21 cellular contexts compared by ENCODE assay signal in genomic region chr10:59037018-59037389, GRCh38.
DNase-seq lines count a peak whose midpoint lies in the region; ATAC-seq, FAIRE-seq and TF ChIP-seq lines count a peak whose summit lies in the region.
"Had no signal": no experiment of that assay in that cellular context is flagged by ENCODE, and none has a peak within 500 bp of the region (broad histone marks: within the 10 kb centered on the region; RNA-seq: fewer than 3 reads in every experiment).

No MANE protein-coding gene starts in this region.

- no peaks in the 10 kb centered on the region; a peak in 1 of 4 replicates for H3K36me3 ChIP-seq in GM12878 (ENCODE audit: control insufficient read depth in 2 of 2, insufficient read depth in 2 of 2, low read length in 1 of 2)
- H3K36me3 ChIP-seq: BLaER1, Peyer's patch had no signal

- POLR2A ChIA-PET in GM12878 (lab: Charles Lee) = interaction anchor here (0.7 to 2.2 kb wide), 6 partner anchors 8 to 76 kb away, joined by 3 to 9 read pairs (median 6); no protein-coding TSS in a partner anchor

- no peak for TF ChIP-seq CTCF in GM12878 (IDR thresholded peaks at IDR 0.05 in 2 of 3, conservative IDR thresholded peaks at IDR 0.05 in 1 of 3; ENCODE audit: control insufficient read depth in 2 of 3, extremely low read depth in 1 of 3, insufficient read depth in 1 of 3, low read depth in 3 of 3, low read length in 3 of 3)
- TF ChIP-seq CTCF in nephron (IDR thresholded peaks at IDR 0.05; ENCODE audit: unreplicated experiment in 3 of 3) = no peak
- TF ChIP-seq CTCF in GM10266 (IDR thresholded peaks at IDR 0.05; ENCODE audit: control insufficient read depth, insufficient read depth, low read depth, missing control alignments) = no peak

- intact Hi-C loops in GM12878 (cut with micrococcal nuclease; ENCODE audit: unreplicated experiment) = no loop called here

- H3K79me2 ChIP-seq in GM12878 (ENCODE audit: control insufficient read depth, insufficient read depth, low read length) = no peaks in the 10 kb centered on the region

- CTCF ChIA-PET in GM12878 (lab: Yijun Ruan, JAX) = interaction anchor here (0.9 to 1.8 kb wide), 7 partner anchors 11 to 105 kb away, joined by 3 to 13 read pairs (median 3); no protein-coding TSS in a partner anchor

- H3K4me1 Mint-ChIP-seq in nephron = peaks cover 6% of the 10 kb centered on the region
- H3K4me1 Mint-ChIP-seq: CD8-positive, alpha-beta memory T cell; GM23338 had no signal

- H3K4me2 ChIP-seq in GM12878 (ENCODE audit: control insufficient read depth, insufficient read depth) = peak overlapping the region; percentile 8; the same call in 1 of the 2 replicates
- H3K4me2 ChIP-seq: BLaER1, GM23338 had no signal

- no peaks in the 10 kb centered on the region; the same call in 2 of the 3 replicates for H3K9me3 ChIP-seq in GM12878 (replicated peaks; ENCODE audit: control insufficient read depth, insufficient read depth, low read length)
- H3K9me3 ChIP-seq: BLaER1, Peyer's patch had no signal

- peak overlapping the region; percentile 67 to 93 (median 79) for H3K27ac Mint-ChIP-seq in nephron
- H3K27ac Mint-ChIP-seq: CD8-positive, alpha-beta memory T cell; GM23338; T-helper 1 cell treated with Interleukin-12 subunit alpha and Interleukin-12 subunit beta and Interleukin-4 antibody, amounts not matched to agents 30 μg/mL and 1 μg/mL, for 36 hours had no signal

- H3K4me1 ChIP-seq in GM12878 (ENCODE audit: control insufficient read depth, insufficient read depth, low read length) = peaks cover 13% of the 10 kb centered on the region
- H3K4me1 ChIP-seq: BLaER1 had no signal

- WGBS in GM12878 (ENCODE audit: insufficient coverage, insufficient replicate concordance, low lambda C conversion rate, missing lambda C conversion rate) = 3% methylated on average over 2 of the region's 2 CpGs

- TF ChIP-seq POLR2A in GM12878 (IDR thresholded peaks at IDR 0.05; ENCODE audit: low read depth, low read length) = no peak

- no peak for TF ChIP-seq EP300 in GM12878 (IDR thresholded peaks at IDR 0.05; ENCODE audit: borderline replicate concordance in 1 of 2, control insufficient read depth in 1 of 2, low read depth in 2 of 2, low read length in 2 of 2)

- no peaks in the 10 kb centered on the region for H4K20me1 ChIP-seq in GM12878 (ENCODE audit: control insufficient read depth, insufficient read depth)
- H4K20me1 ChIP-seq: BLaER1 had no signal

- H3K27me3 ChIP-seq in GM12878 (replicated peaks in 1 of 2; ENCODE audit: control insufficient read depth in 2 of 2, insufficient read depth in 2 of 2, low read length in 1 of 2) = no peaks in the 10 kb centered on the region
- H3K27me3 ChIP-seq: BLaER1, Peyer's patch had no signal

- no TSS peak for BruUV-seq in GM12878 (replicated peaks; lab: Mats Ljungman, UMichigan)

- RAD21 ChIA-PET in GM12878 (lab: Charles Lee; ENCODE audit: unreplicated experiment) = interaction anchor here (0.8 to 6.1 kb wide), 17 partner anchors 10 to 83 kb away, joined by 3 to 69 read pairs (median 5); no protein-coding TSS in a partner anchor

- H3K4me3 Mint-ChIP-seq in nephron = no peak overlapping the region
- H3K4me3 Mint-ChIP-seq: CD8-positive, alpha-beta memory T cell; GM23338; T-helper 1 cell treated with Interleukin-12 subunit alpha and Interleukin-12 subunit beta and Interleukin-4 antibody, amounts not matched to agents 30 μg/mL and 1 μg/mL, for 36 hours had no signal

- H3K27me3 Mint-ChIP-seq in nephron (ENCODE audit: low read depth) = no peaks in the 10 kb centered on the region

- H2AFZ ChIP-seq in GM12878 (ENCODE audit: control insufficient read depth, low read depth, low read length) = no peak overlapping the region
- H2AFZ ChIP-seq: GM23338 had no signal

- H3K4me3 ChIP-seq in GM12878 = no peak overlapping the region
- H3K4me3 ChIP-seq: BLaER1, GM23338, Peyer's patch had no signal

- peak; percentile 11 for ATAC-seq in GM19395 (IDR thresholded peaks at IDR 0.05; ENCODE audit: unreplicated experiment)
- peak; percentile 17 for ATAC-seq in HG03039 (IDR thresholded peaks at IDR 0.05; ENCODE audit: unreplicated experiment)
- ATAC-seq in GM12878 = peak; percentile 29
- no peak for ATAC-seq in HG02870 (IDR thresholded peaks at IDR 0.05; ENCODE audit: unreplicated experiment)
- ATAC-seq: GM23338, SK-N-SH treated with all-trans-retinoic acid at 6 μM for 48 hours had no signal

- H3K9me3 Mint-ChIP-seq in nephron = peaks cover 27% of the 10 kb centered on the region
- H3K9me3 Mint-ChIP-seq: GM23338 had no signal

- no peak for TF ChIP-seq RAD21 in GM12878 (IDR thresholded peaks at IDR 0.05; ENCODE audit: insufficient read depth, low read depth, low read length)

- FAIRE-seq in GM12878 (lab: Jason Lieb, UNC) = no peak

- no peak overlapping the region for H3K27ac ChIP-seq in GM12878 (ENCODE audit: control insufficient read depth, insufficient read depth)
- H3K27ac ChIP-seq: BLaER1, Peyer's patch had no signal

- H3K9ac ChIP-seq in GM12878 (ENCODE audit: control insufficient read depth, insufficient read depth, low read length) = no peak overlapping the region
- H3K9ac ChIP-seq: BLaER1 had no signal

- SMC1A ChIA-PET in GM12878 (lab: Charles Lee; ENCODE audit: uncharacterized antibody, unreplicated experiment) = interaction anchor here (0.7 to 6.8 kb wide), 28 partner anchors 10 to 195 kb away, joined by 3 to 78 read pairs (median 6); no protein-coding TSS in a partner anchor

- DNase-seq in GM12878 (ENCODE audit: low read depth, low spot score) (no peak), NCI-H128 (lab: John Stamatoyannopoulos, UW; ENCODE audit: unreplicated experiment) (no peak), pons (ENCODE audit: low spot score) (no peak), GM10266 (ENCODE audit: extremely low spot score) (no peak)
- DNase-seq: CD8-positive, alpha-beta memory T cell; DND-41; GF-D8; KG1; NCI-H1092; NCI-H1694 treated with DMSO at 0.1 percent for 48 hours; NCI-H82; Peyer's patch; Right ventricle myocardium superior had no signal

- H3K36me3 Mint-ChIP-seq in nephron (ENCODE audit: low read depth) = peaks cover 3% of the 10 kb centered on the region
- H3K36me3 Mint-ChIP-seq: CD8-positive, alpha-beta memory T cell had no signal

- in situ Hi-C loops in GM12878 (cut with MboI) = no loop called here

TF ChIP-seq in GM12878, 131 proteins besides CTCF, POLR2A, EP300 and RAD21:
- TF ChIP-seq BMI1 (IDR thresholded peaks at IDR 0.05; ENCODE audit: borderline replicate concordance) = no peak
- TF ChIP-seq, protein P1, sequence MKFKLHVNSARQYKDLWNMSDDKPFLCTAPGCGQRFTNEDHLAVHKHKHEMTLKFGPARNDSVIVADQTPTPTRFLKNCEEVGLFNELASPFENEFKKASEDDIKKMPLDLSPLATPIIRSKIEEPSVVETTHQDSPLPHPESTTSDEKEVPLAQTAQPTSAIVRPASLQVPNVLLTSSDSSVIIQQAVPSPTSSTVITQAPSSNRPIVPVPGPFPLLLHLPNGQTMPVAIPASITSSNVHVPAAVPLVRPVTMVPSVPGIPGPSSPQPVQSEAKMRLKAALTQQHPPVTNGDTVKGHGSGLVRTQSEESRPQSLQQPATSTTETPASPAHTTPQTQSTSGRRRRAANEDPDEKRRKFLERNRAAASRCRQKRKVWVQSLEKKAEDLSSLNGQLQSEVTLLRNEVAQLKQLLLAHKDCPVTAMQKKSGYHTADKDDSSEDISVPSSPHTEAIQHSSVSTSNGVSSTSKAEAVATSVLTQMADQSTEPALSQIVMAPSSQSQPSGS (IDR thresholded peaks at IDR 0.05; ENCODE audit: low read length) = peak; percentile 11; the same call in 1 of the 2 replicates
- TF ChIP-seq ZNF24 (IDR thresholded peaks at IDR 0.05) = no peak
- no peak for TF ChIP-seq ZNF622 (IDR thresholded peaks at IDR 0.05)
- TF ChIP-seq BCLAF1 (IDR thresholded peaks at IDR 0.05) = no peak
